Comparison of ENCODE assay signal across 13 cellular contexts in genomic region chr12:113005759-113006158, GRCh38. TPM values are rescaled to one million over a fixed set of nuclear protein-coding genes. Genes with fewer than 3 reads are reported as not detected.
DNase-seq lines count a peak whose midpoint lies in the region; ATAC-seq and TF ChIP-seq lines count a peak whose summit lies in the region.
"Had no signal": no experiment of that assay in that cellular context is flagged by ENCODE, and none has a peak within 500 bp of the region (broad histone marks: within the 10 kb centered on the region; RNA-seq: fewer than 3 reads in every experiment).

No MANE protein-coding gene starts in this region.

- no peak overlapping the region for H2BK5ac ChIP-seq in H9 (ENCODE audit: insufficient read length, low read length)

- H3K36me3 ChIP-seq in kidney epithelial cell (ENCODE audit: control insufficient read depth, insufficient read depth, low read length) = no peaks in the 10 kb centered on the region
- H3K36me3 ChIP-seq: neutrophil had no signal

- no peak overlapping the region for H3K18ac ChIP-seq in H9 (ENCODE audit: insufficient read length, low read depth, low read length)

- no peak overlapping the region for H3K27ac ChIP-seq in H9 (ENCODE audit: insufficient read length, low read depth, low read length)
- H3K27ac ChIP-seq: neutrophil had no signal

- H2AK5ac ChIP-seq in H9 (ENCODE audit: insufficient read length, low read length) = no peak overlapping the region

- no peak overlapping the region for H3K56ac ChIP-seq in H9 (ENCODE audit: insufficient read length, low read depth, low read length)

- no peak overlapping the region for H3K27ac Mint-ChIP-seq in CD14-positive monocyte
- H3K27ac Mint-ChIP-seq in H9 = no peak overlapping the region
- H3K27ac Mint-ChIP-seq in stimulated activated naive B cell treated with anti-CD40 and anti-IgM and Interleukin-4, amounts not matched to agents 10 μg/mL and 1 μg/mL and 100 μg/mL, for 72 hours = no peak overlapping the region
- H3K27ac Mint-ChIP-seq: activated CD4-positive, alpha-beta T cell treated with anti-CD3 and anti-CD28 coated beads, Interleukin-2, amount 10 ng/mL, durations not matched to agents 24 days and 14 days had no signal

- no peak overlapping the region for H4K5ac ChIP-seq in H9 (ENCODE audit: insufficient read length, low read depth, low read length)

- peaks cover 87 to 93% of the 10 kb centered on the region in 2 donors for H3K36me3 Mint-ChIP-seq in CD14-positive monocyte
- no peaks in the 10 kb centered on the region for H3K36me3 Mint-ChIP-seq in H9 (ENCODE audit: insufficient read depth in 1 of 3, low read depth in 3 of 3)
- peaks cover 32 to 59% of the 10 kb centered on the region in 2 donors for H3K36me3 Mint-ChIP-seq in stimulated activated naive B cell treated with anti-CD40 and anti-IgM and Interleukin-4, amounts not matched to agents 10 μg/mL and 1 μg/mL and 100 μg/mL, for 72 hours
- peaks cover 57% of the 10 kb centered on the region for H3K36me3 Mint-ChIP-seq in activated T-cell treated with anti-CD3 and anti-CD28 coated beads, Interleukin-2, amount 50 U/mL, for 4 hours (ENCODE audit: insufficient read depth)

- H3T11ph ChIP-seq in H9 (ENCODE audit: low read length) = no peak overlapping the region

- H3K4me1 Mint-ChIP-seq in CD14-positive monocyte (no peaks in the 10 kb centered on the region), H9 (0 out of 4 replicates have a peak, but pooled peaks cover 0 to 2% of the 10 kb centered on the region in 2 experiments)
- H3K4me1 Mint-ChIP-seq in stimulated activated naive B cell treated with anti-CD40 and anti-IgM and Interleukin-4, amounts not matched to agents 10 μg/mL and 1 μg/mL and 100 μg/mL, for 72 hours = no peaks in the 10 kb centered on the region
- no peaks in the 10 kb centered on the region for H3K4me1 Mint-ChIP-seq in activated T-cell treated with anti-CD3 and anti-CD28 coated beads, Interleukin-2, amount 50 U/mL, for 4 hours (ENCODE audit: low read depth)

- no peak overlapping the region for H2BK20ac ChIP-seq in H9 (ENCODE audit: low read depth, low read length, poor library complexity, severe bottlenecking)

- H3K27me3 Mint-ChIP-seq in CD14-positive monocyte (ENCODE audit: low read depth in 3 of 3) = no peaks in the 10 kb centered on the region
- H3K27me3 Mint-ChIP-seq in H9 (ENCODE audit: low read depth) = peaks cover 36% of the 10 kb centered on the region
- H3K27me3 Mint-ChIP-seq in stimulated activated naive B cell treated with anti-CD40 and anti-IgM and Interleukin-4, amounts not matched to agents 10 μg/mL and 1 μg/mL and 100 μg/mL, for 72 hours = no peaks in the 10 kb centered on the region
- no peaks in the 10 kb centered on the region for H3K27me3 Mint-ChIP-seq in activated T-cell treated with anti-CD3 and anti-CD28 coated beads, Interleukin-2, amount 50 U/mL, for 4 hours (ENCODE audit: low read depth)
- H3K27me3 Mint-ChIP-seq: activated CD4-positive, alpha-beta T cell treated with anti-CD3 and anti-CD28 coated beads, Interleukin-2, amount 10 ng/mL, durations not matched to agents 24 days and 14 days had no signal

- H4K91ac ChIP-seq in H9 (ENCODE audit: insufficient read length, low read depth, low read length) = no peak overlapping the region

- H2AFZ ChIP-seq in H9 (ENCODE audit: low read length) = no peak overlapping the region

- no peak overlapping the region for H2BK12ac ChIP-seq in H9 (ENCODE audit: insufficient read length, low read depth, low read length)

- H3K9ac ChIP-seq in H9 (ENCODE audit: extremely low read depth, insufficient read length, low read length) = no peak overlapping the region

- H3K4me2 ChIP-seq in H9 (ENCODE audit: insufficient read depth, insufficient read length, low read length) = no peak overlapping the region

- peaks cover 3 to 21% (median 6%) of the 10 kb centered on the region in 7 donors for H3K9me3 Mint-ChIP-seq in CD14-positive monocyte
- H3K9me3 Mint-ChIP-seq in H9 = peaks cover 0 to 2% of the 10 kb centered on the region in 2 experiments; a peak in 1 of 5 replicates
- peaks cover 4% of the 10 kb centered on the region in 2 donors for H3K9me3 Mint-ChIP-seq in stimulated activated naive B cell treated with anti-CD40 and anti-IgM and Interleukin-4, amounts not matched to agents 10 μg/mL and 1 μg/mL and 100 μg/mL, for 72 hours
- peaks cover 7% of the 10 kb centered on the region for H3K9me3 Mint-ChIP-seq in activated T-cell treated with anti-CD3 and anti-CD28 coated beads, Interleukin-2, amount 50 U/mL, for 4 hours

- WGBS in H9 (ENCODE audit: extremely low coverage, insufficient read length, low lambda C conversion rate) = no CpG with 5 or more reads among the region's 4 CpGs

- ATAC-seq in HG02938 (IDR thresholded peaks at IDR 0.05; ENCODE audit: unreplicated experiment) = no peak
- ATAC-seq in HG02884 (IDR thresholded peaks at IDR 0.05; ENCODE audit: unreplicated experiment) = no peak
- ATAC-seq in stimulated activated naive B cell treated with anti-CD40 and anti-IgM and Interleukin-4, amounts not matched to agents 10 μg/mL and 1 μg/mL and 100 μg/mL, for 72 hours (replicated peaks) = no peak
- no peak for ATAC-seq in activated T-cell treated with anti-CD3 and anti-CD28 coated beads, Interleukin-2, amount 50 U/mL, for 4 hours

- H3K79me1 ChIP-seq in H9 (ENCODE audit: insufficient read depth, low read depth, low read length, poor library complexity, severe bottlenecking) = no peaks in the 10 kb centered on the region

- no peaks in the 10 kb centered on the region for H4K20me1 ChIP-seq in H9 (ENCODE audit: control insufficient read depth, insufficient read depth, insufficient read length)

- H3K4me1 ChIP-seq in H9 (ENCODE audit: insufficient read depth, low read length) = no peaks in the 10 kb centered on the region

- H3K23me2 ChIP-seq in H9 (ENCODE audit: insufficient read length, low read depth, low read length, poor library complexity, severe bottlenecking) = no peaks in the 10 kb centered on the region

- TF ChIP-seq CTCF in CD14-positive monocyte (IDR thresholded peaks at IDR 0.05) (peak; percentile 47), H9 (conservative IDR thresholded peaks at IDR 0.05) (peak; percentile 69), kidney epithelial cell (IDR thresholded peaks at IDR 0.05; ENCODE audit: insufficient read depth, low read length, poor library complexity, severe bottlenecking) (peak; percentile 18)

- no peak overlapping the region for H3K23ac ChIP-seq in H9 (ENCODE audit: insufficient read length, low read depth, low read length)

- H3K4ac ChIP-seq in H9 (ENCODE audit: low read depth, low read length) = no peak overlapping the region

- no peak overlapping the region for H3K14ac ChIP-seq in H9 (ENCODE audit: insufficient read depth, low read length)

- H3K9me3 ChIP-seq in H9 (ENCODE audit: control insufficient read depth, low read depth, low read length) = no peaks in the 10 kb centered on the region
- H3K9me3 ChIP-seq: neutrophil had no signal

- H2BK15ac ChIP-seq in H9 (ENCODE audit: low read depth, low read length) = no peak overlapping the region

- no peak overlapping the region for H2BK120ac ChIP-seq in H9 (ENCODE audit: low read depth, low read length, poor library complexity, severe bottlenecking)

- no peak overlapping the region for H4K8ac ChIP-seq in H9 (replicated peaks; ENCODE audit: insufficient read length, low read depth, low read length)

- H3K4me3 Mint-ChIP-seq in CD14-positive monocyte (no peak overlapping the region), H9 (no peak overlapping the region)
- H3K4me3 Mint-ChIP-seq in stimulated activated naive B cell treated with anti-CD40 and anti-IgM and Interleukin-4, amounts not matched to agents 10 μg/mL and 1 μg/mL and 100 μg/mL, for 72 hours = no peak overlapping the region
- no peak overlapping the region for H3K4me3 Mint-ChIP-seq in activated T-cell treated with anti-CD3 and anti-CD28 coated beads, Interleukin-2, amount 50 U/mL, for 4 hours
- H3K4me3 Mint-ChIP-seq: activated CD4-positive, alpha-beta T cell treated with anti-CD3 and anti-CD28 coated beads, Interleukin-2, amount 10 ng/mL, durations not matched to agents 24 days and 14 days had no signal

- no peaks in the 10 kb centered on the region for H3K79me2 ChIP-seq in H9 (ENCODE audit: insufficient read depth, low read length)

- intact Hi-C loops in CD14-positive monocyte (cut with micrococcal nuclease) = no loop called here

- no peak overlapping the region for H3K4me3 ChIP-seq in kidney epithelial cell (ENCODE audit: low read depth, low read length)

- H3K27me3 ChIP-seq in H9 (ENCODE audit: insufficient read depth, low read length) (no peaks in the 10 kb centered on the region), kidney epithelial cell (ENCODE audit: control insufficient read depth, insufficient read depth, low read length) (no peaks in the 10 kb centered on the region)
- H3K27me3 ChIP-seq: neutrophil had no signal

- DNase-seq in CD14-positive monocyte (ENCODE audit: low spot score) (no peak), H9 (no peak), amniotic epithelial cell (ENCODE audit: low read depth) (peak; percentile 4), kidney epithelial cell (ENCODE audit: low read depth) (no peak)
- DNase-seq in stimulated activated naive B cell treated with anti-CD40 and anti-IgM and Interleukin-4, amounts not matched to agents 10 μg/mL and 1 μg/mL and 100 μg/mL, for 72 hours = no peak
- DNase-seq in activated T-cell treated with anti-CD3 and anti-CD28 coated beads, Interleukin-2, amount 50 U/mL, for 4 hours = no peak
- DNase-seq: activated CD4-positive, alpha-beta T cell treated with anti-CD3 and anti-CD28 coated beads, Interleukin-2, amount 10 ng/mL, durations not matched to agents 24 days and 14 days; anterior cingulate cortex; hypothalamus; NCI-H524 had no signal

RNA-seq across cellular contexts. Expression of gene OAS2, which starts 27.4 kb away (rescaled TPM):
- 10 to 100 TPM; 40.1 to 55.9 TPM for polyA plus RNA-seq in CD14-positive monocyte
- total RNA-seq in H9 (2021) (not detected in 2 replicates), kidney epithelial cell (1.0 and 3.6 TPM in 2 replicates)
- total RNA-seq in activated T-cell treated with anti-CD3 and anti-CD28 coated beads, Interleukin-2, amount 50 U/mL, for 4 hours = 10 to 100 TPM; 27.8 to 36.0 (median 34.9) TPM

RNA-seq across cellular contexts. Expression of gene DTX1, which starts 50.8 kb away (rescaled TPM):
- under 1 TPM in 1 of 2 donors, not detected in 1; 0.04 TPM for polyA plus RNA-seq in CD14-positive monocyte
- 3.0 and 3.5 TPM in 2 replicates for total RNA-seq in H9 (2021)
- 0.89 and 1.8 TPM in 2 replicates for total RNA-seq in kidney epithelial cell
- 1 to 10 TPM; 5.0 to 7.7 (median 5.2) TPM for total RNA-seq in activated T-cell treated with anti-CD3 and anti-CD28 coated beads, Interleukin-2, amount 50 U/mL, for 4 hours

Comparison
In these comparisons a context has a peak if more than half of its experiments do, and no peak if none do; other contexts are left out.
1. CTCF ChIP-seq: peak in every context shown above with its lines; median percentile 69 in H9; 47 in CD14-positive monocyte; 18 in kidney epithelial cell.